ENCODE assay signal across 8 cellular contexts in the genomic region with DNA sequence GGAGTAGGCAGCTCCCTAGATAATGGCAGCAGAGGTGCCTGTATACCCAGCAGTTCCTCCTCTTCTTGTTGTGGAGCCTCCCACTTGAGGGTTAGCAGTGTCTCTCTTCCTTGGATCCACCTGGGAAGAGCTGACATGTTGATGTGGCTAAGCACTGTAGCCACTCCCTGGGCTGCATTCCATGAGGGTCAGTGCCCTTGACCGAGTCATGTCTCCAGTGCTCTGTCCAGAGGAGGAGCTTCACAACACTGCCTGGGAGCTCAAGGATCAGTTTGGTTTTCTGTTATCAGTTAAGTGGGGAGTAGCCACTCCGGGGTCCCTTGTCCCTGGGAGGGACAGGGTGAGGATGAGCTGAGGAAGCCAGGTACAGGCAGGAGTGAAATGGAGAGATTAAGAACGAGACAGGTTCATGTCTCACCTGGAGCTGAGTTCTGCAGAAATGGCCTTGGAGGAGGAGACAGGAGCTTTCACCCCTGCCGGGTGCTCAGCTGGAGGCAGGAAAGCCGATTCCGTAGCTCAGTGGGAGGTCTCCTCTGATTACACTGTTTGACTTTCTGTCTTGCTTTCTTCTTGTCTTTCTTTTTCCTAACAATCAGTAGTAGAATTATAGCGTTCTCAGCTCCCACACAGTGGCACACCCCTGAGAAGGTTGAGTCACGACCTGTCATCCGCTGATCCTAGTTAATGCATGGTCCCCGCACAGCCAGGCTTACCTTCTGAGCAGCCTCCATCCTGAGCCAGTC. TPM values are rescaled to one million over a fixed set of nuclear protein-coding genes. Genes with fewer than 3 reads are reported as not detected.
DNase-seq lines count a peak whose midpoint lies in the region; ATAC-seq and TF ChIP-seq lines count a peak whose summit lies in the region.
"Had no signal": no experiment of that assay in that cellular context is flagged by ENCODE, and none has a peak within 500 bp of the region (broad histone marks: within the 10 kb centered on the region; RNA-seq: fewer than 3 reads in every experiment).

No MANE protein-coding gene starts in this region.

- H3F3A ChIP-seq in PC-9 (ENCODE audit: insufficient read depth, low read depth), result peaks cover 8% of the 10 kb centered on the region; the same call in 1 of the 2 replicates

- WGBS in spleen, 5 donors, result 68 to 90% (median 80%) methylated on average over 10 of the region's 10 CpGs

- H3K36me3 ChIP-seq in PC-9 (ENCODE audit: low read depth) (no peaks in the 10 kb centered on the region; the same call in 1 of the 2 replicates), spleen (peaks cover 0 to 85% (median 26%) of the 10 kb centered on the region in 6 donors)

- ATAC-seq in stimulated activated naive B cell treated with anti-CD40 and anti-IgM and Interleukin-4, amounts not matched to agents 10 μg/mL and 1 μg/mL and 100 μg/mL, for 72 hours (replicated peaks), result no peak
- ATAC-seq in HG03378 (IDR thresholded peaks at IDR 0.05; ENCODE audit: unreplicated experiment), result no peak

- H3K4me3 ChIP-seq in PC-9, result no peak overlapping the region
- no peak overlapping the region for H3K4me3 ChIP-seq in spleen
- H3K4me3 ChIP-seq: coronary artery had no signal

- no peaks in the 10 kb centered on the region for H4K20me1 ChIP-seq in PC-9 (ENCODE audit: insufficient read depth)

- no peak overlapping the region for H2AFZ ChIP-seq in PC-9

- no peaks in the 10 kb centered on the region for H3K27me3 ChIP-seq in PC-9 (ENCODE audit: insufficient read depth, low read depth)
- no peaks in the 10 kb centered on the region for H3K27me3 ChIP-seq in spleen (replicated peaks in 1 of 7)

- no peak for TF ChIP-seq CTCF in PC-9 (conservative IDR thresholded peaks at IDR 0.05)
- no peak for TF ChIP-seq CTCF in spleen (IDR thresholded peaks at IDR 0.05 in 8 of 11, conservative IDR thresholded peaks at IDR 0.05 in 3 of 11)

- POLR2A ChIA-PET in PC-9 (lab: Charles Lee; ENCODE audit: unreplicated experiment), result interaction anchor here (0.7 kb wide), 1 partner anchor 361 kb away, joined by 4 read pairs; no protein-coding TSS in a partner anchor

- no peaks in the 10 kb centered on the region for H3K4me1 Mint-ChIP-seq in stimulated activated naive B cell treated with anti-CD40 and anti-IgM and Interleukin-4, amounts not matched to agents 10 μg/mL and 1 μg/mL and 100 μg/mL, for 72 hours

- intact Hi-C loops in PC-9 (cut with micrococcal nuclease; ENCODE audit: unreplicated experiment), result no loop called here
- intact Hi-C loops in spleen (cut with DNase I; ENCODE audit: low total_unique reads), result no loop called here

- H3K27ac Mint-ChIP-seq in stimulated activated naive B cell treated with anti-CD40 and anti-IgM and Interleukin-4, amounts not matched to agents 10 μg/mL and 1 μg/mL and 100 μg/mL, for 72 hours, result no peak overlapping the region

- H3K4me1 ChIP-seq in PC-9 (replicated peaks; ENCODE audit: insufficient read depth), result peaks cover 10% of the 10 kb centered on the region
- no peaks in the 10 kb centered on the region for H3K4me1 ChIP-seq in spleen

- H3K9me3 ChIP-seq in PC-9 (ENCODE audit: insufficient read depth, low read depth), result no peaks in the 10 kb centered on the region
- no peaks in the 10 kb centered on the region for H3K9me3 ChIP-seq in spleen

- peaks cover 0 to under 1% of the 10 kb centered on the region in 2 donors for H3K9me3 Mint-ChIP-seq in stimulated activated naive B cell treated with anti-CD40 and anti-IgM and Interleukin-4, amounts not matched to agents 10 μg/mL and 1 μg/mL and 100 μg/mL, for 72 hours

- peak overlapping the region; percentile 32; the same call in 1 of the 2 replicates for H3K4me2 ChIP-seq in PC-9

- H3K9me2 ChIP-seq in PC-9 (ENCODE audit: insufficient read depth), result no peaks in the 10 kb centered on the region

- no peaks in the 10 kb centered on the region for H3K79me2 ChIP-seq in PC-9 (ENCODE audit: low read depth)

- peaks cover 50 to 69% of the 10 kb centered on the region in 2 donors for H3K36me3 Mint-ChIP-seq in stimulated activated naive B cell treated with anti-CD40 and anti-IgM and Interleukin-4, amounts not matched to agents 10 μg/mL and 1 μg/mL and 100 μg/mL, for 72 hours

- no peak for TF ChIP-seq POLR2A in spleen (IDR thresholded peaks at IDR 0.05)

- CTCF ChIA-PET in PC-9 (lab: Charles Lee), result no interaction called here

- no TSS peak for BruUV-seq in PC-9 (replicated peaks; lab: Mats Ljungman, UMichigan)

- DNase-seq in HT1080 (ENCODE audit: low read depth) (peak; percentile 29), PC-9 (peak; percentile 23 to 54), iPS DF 19.7 (ENCODE audit: low read depth, low spot score) (peak; percentile 38), spleen (peak; percentile 38), midbrain (lab: John Stamatoyannopoulos, UW) (no peak)
- no peak for DNase-seq in stimulated activated naive B cell treated with anti-CD40 and anti-IgM and Interleukin-4, amounts not matched to agents 10 μg/mL and 1 μg/mL and 100 μg/mL, for 72 hours

- H3K4me3 Mint-ChIP-seq in stimulated activated naive B cell treated with anti-CD40 and anti-IgM and Interleukin-4, amounts not matched to agents 10 μg/mL and 1 μg/mL and 100 μg/mL, for 72 hours, result no peak overlapping the region

- H3K27ac ChIP-seq in PC-9 (no peak overlapping the region), spleen (no peak overlapping the region)
- H3K27ac ChIP-seq: coronary artery had no signal

- no peaks in the 10 kb centered on the region for H3K27me3 Mint-ChIP-seq in stimulated activated naive B cell treated with anti-CD40 and anti-IgM and Interleukin-4, amounts not matched to agents 10 μg/mL and 1 μg/mL and 100 μg/mL, for 72 hours

RNA-seq across cellular contexts. Expression of a gene that starts 57.9 kb away (rescaled TPM):
- 26.9 and 40.3 TPM in 2 replicates for total RNA-seq in HT1080 (2014; rRNA removed; shearing (Covaris generic))
- polyA plus RNA-seq in HT1080 (2015; cell fraction: cytosol; rRNA removed), result 23.8 and 26.6 TPM in 2 replicates
- polyA plus RNA-seq in HT1080 (2015; cell fraction: nucleus; rRNA removed), result 26.3 and 31.2 TPM in 2 replicates
- total RNA-seq in PC-9 (2021) (13.2 and 20.2 TPM in 2 replicates), spleen (10 to 100 TPM; 10.2 to 40.6 (median 15.6) TPM)
- polyA plus RNA-seq in spleen, result 1 to 10 TPM; 6.8 to 8.6 (median 7.6) TPM

Comparison
In these comparisons a context has a peak if more than half of its experiments do, and no peak if none do; other contexts are left out.
1. DNase-seq: peak in HT1080 (single experiment), PC-9 (2 of 2), iPS DF 19.7 (single experiment) and spleen (single experiment); none in stimulated activated naive B cell treated with anti-CD40 and anti-IgM and Interleukin-4, amounts not matched to agents 10 μg/mL and 1 μg/mL and 100 μg/mL, for 72 hours (single experiment) and midbrain (single experiment).